1 cellular context compared by ENCODE assay signal in genomic region chr11:10490032-10490397, GRCh38.
TF ChIP-seq lines count a peak whose summit lies in the region.

No MANE protein-coding gene starts in this region.

TF ChIP-seq in H1, 55 proteins besides CTCF, POLR2A, EP300 and RAD21:
- TF ChIP-seq TCF12 (IDR thresholded peaks at IDR 0.05; ENCODE audit: low read depth, low read length) (no peak), HDAC6 (IDR thresholded peaks at IDR 0.05; ENCODE audit: low read depth, low read length) (no peak), ASH2L (IDR thresholded peaks at IDR 0.05; ENCODE audit: low read length) (no peak), SAP30 (IDR thresholded peaks at IDR 0.05; ENCODE audit: insufficient read depth, insufficient replicate concordance, low read length) (no peak), TAF1 (IDR thresholded peaks at IDR 0.05; ENCODE audit: low read depth, low read length) (no peak), KDM5A (IDR thresholded peaks at IDR 0.05; ENCODE audit: low read length) (no peak), KDM1A (IDR thresholded peaks at IDR 0.05; ENCODE audit: borderline replicate concordance, low read length) (no peak), MAX (IDR thresholded peaks at IDR 0.05) (no peak), PHF8 (conservative IDR thresholded peaks at IDR 0.05; ENCODE audit: low read depth, low read length) (no peak), SIN3A (conservative IDR thresholded peaks at IDR 0.05 in 1 of 2, IDR thresholded peaks at IDR 0.05 in 1 of 2; ENCODE audit: low read depth in 1 of 2, low read length in 2 of 2) (no peak), EGR1 (IDR thresholded peaks at IDR 0.05; ENCODE audit: borderline replicate concordance, low read depth, low read length) (no peak), SRF (IDR thresholded peaks at IDR 0.05; ENCODE audit: low read depth, low read length) (no peak), SIRT6 (IDR thresholded peaks at IDR 0.05; ENCODE audit: low read length) (no peak), TEAD4 (IDR thresholded peaks at IDR 0.05; ENCODE audit: low read depth, low read length) (no peak), GABPA (IDR thresholded peaks at IDR 0.05; ENCODE audit: borderline replicate concordance, insufficient read depth, low read length) (no peak), CHD2 (IDR thresholded peaks at IDR 0.05; ENCODE audit: low read length) (no peak), SIX5 (IDR thresholded peaks at IDR 0.05; ENCODE audit: low read depth, low read length) (no peak)
- TF ChIP-seq, protein P1, sequence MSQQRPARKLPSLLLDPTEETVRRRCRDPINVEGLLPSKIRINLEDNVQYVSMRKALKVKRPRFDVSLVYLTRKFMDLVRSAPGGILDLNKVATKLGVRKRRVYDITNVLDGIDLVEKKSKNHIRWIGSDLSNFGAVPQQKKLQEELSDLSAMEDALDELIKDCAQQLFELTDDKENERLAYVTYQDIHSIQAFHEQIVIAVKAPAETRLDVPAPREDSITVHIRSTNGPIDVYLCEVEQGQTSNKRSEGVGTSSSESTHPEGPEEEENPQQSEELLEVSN (IDR thresholded peaks at IDR 0.05) = no peak
- TF ChIP-seq, protein P2, sequence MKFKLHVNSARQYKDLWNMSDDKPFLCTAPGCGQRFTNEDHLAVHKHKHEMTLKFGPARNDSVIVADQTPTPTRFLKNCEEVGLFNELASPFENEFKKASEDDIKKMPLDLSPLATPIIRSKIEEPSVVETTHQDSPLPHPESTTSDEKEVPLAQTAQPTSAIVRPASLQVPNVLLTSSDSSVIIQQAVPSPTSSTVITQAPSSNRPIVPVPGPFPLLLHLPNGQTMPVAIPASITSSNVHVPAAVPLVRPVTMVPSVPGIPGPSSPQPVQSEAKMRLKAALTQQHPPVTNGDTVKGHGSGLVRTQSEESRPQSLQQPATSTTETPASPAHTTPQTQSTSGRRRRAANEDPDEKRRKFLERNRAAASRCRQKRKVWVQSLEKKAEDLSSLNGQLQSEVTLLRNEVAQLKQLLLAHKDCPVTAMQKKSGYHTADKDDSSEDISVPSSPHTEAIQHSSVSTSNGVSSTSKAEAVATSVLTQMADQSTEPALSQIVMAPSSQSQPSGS (IDR thresholded peaks at IDR 0.05; ENCODE audit: low read length) = no peak
- TF ChIP-seq, protein P3, sequence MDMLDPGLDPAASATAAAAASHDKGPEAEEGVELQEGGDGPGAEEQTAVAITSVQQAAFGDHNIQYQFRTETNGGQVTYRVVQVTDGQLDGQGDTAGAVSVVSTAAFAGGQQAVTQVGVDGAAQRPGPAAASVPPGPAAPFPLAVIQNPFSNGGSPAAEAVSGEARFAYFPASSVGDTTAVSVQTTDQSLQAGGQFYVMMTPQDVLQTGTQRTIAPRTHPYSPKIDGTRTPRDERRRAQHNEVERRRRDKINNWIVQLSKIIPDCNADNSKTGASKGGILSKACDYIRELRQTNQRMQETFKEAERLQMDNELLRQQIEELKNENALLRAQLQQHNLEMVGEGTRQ (IDR thresholded peaks at IDR 0.05; ENCODE audit: low read length) = no peak
